Comparison of ENCODE assay signal across 22 cellular contexts in genomic region chr2:1631292-1632005, GRCh38.
A peak's percentile ranks its signal among the peaks of the same experiment; 100 is the strongest.
DNase-seq lines count a peak whose midpoint lies in the region; ATAC-seq, FAIRE-seq and TF ChIP-seq lines count a peak whose summit lies in the region.
"Had no signal": no experiment of that assay in that cellular context is flagged by ENCODE, and none has a peak within 500 bp of the region (broad histone marks: within the 10 kb centered on the region; RNA-seq: fewer than 3 reads in every experiment).

No MANE protein-coding gene starts in this region.

- H2AFZ ChIP-seq in astrocyte (ENCODE audit: low read depth, low read length) (no peak overlapping the region), osteoblast (ENCODE audit: low read length) (no peak overlapping the region)

- peaks cover 41% of the 10 kb centered on the region for H3K36me3 ChIP-seq in astrocyte (ENCODE audit: insufficient read depth, low read length)
- peaks cover 42% of the 10 kb centered on the region for H3K36me3 ChIP-seq in osteoblast (ENCODE audit: insufficient read depth, low read length)
- H3K36me3 ChIP-seq: BE2C had no signal

- no peaks in the 10 kb centered on the region for H3K27me3 Mint-ChIP-seq in astrocyte (ENCODE audit: low read depth, unreplicated experiment)

- H3K4me2 ChIP-seq in astrocyte (ENCODE audit: low read length), result peak overlapping the region; percentile 27
- no peak overlapping the region for H3K4me2 ChIP-seq in osteoblast (ENCODE audit: insufficient read depth, low read length)
- H3K4me2 ChIP-seq: KMS-11 had no signal

- H3K4me3 ChIP-seq in LNCaP clone FGC (ENCODE audit: low read depth, low read length) (peak overlapping the region; percentile 17; the same call in 1 of the 2 replicates), astrocyte (ENCODE audit: insufficient read depth, low read depth, low read length) (no peak overlapping the region), osteoblast (ENCODE audit: insufficient read depth, low read length) (no peak overlapping the region)
- H3K4me3 ChIP-seq: skin epidermis had no signal

- no peak overlapping the region for H3K27ac Mint-ChIP-seq in astrocyte (ENCODE audit: unreplicated experiment)
- H3K27ac Mint-ChIP-seq: activated T-helper 17 cell treated with anti-CD3 and anti-CD28 coated beads, Interleukin-2, amount 50 U/mL, for 72 hours had no signal

- ATAC-seq in GM21786 (IDR thresholded peaks at IDR 0.05; ENCODE audit: unreplicated experiment) (no peak), HG02623 (IDR thresholded peaks at IDR 0.05; ENCODE audit: unreplicated experiment) (no peak)
- ATAC-seq: activated T-helper 17 cell treated with anti-CD3 and anti-CD28 coated beads, Interleukin-2, amount 50 U/mL, for 72 hours had no signal

- peak overlapping the region; percentile 53 for H3K9ac ChIP-seq in astrocyte (ENCODE audit: low read length)
- H3K9ac ChIP-seq: KMS-11 had no signal

- H3K9me3 ChIP-seq in astrocyte (ENCODE audit: insufficient read depth, low read depth, low read length) (no peaks in the 10 kb centered on the region), osteoblast (ENCODE audit: low read depth, low read length) (no peaks in the 10 kb centered on the region)
- H3K9me3 ChIP-seq: BE2C had no signal

- H3K4me3 Mint-ChIP-seq in astrocyte (ENCODE audit: unreplicated experiment), result no peak overlapping the region
- H3K4me3 Mint-ChIP-seq: activated T-helper 17 cell treated with anti-CD3 and anti-CD28 coated beads, Interleukin-2, amount 50 U/mL, for 72 hours had no signal

- DNase-seq in DMS79 (lab: John Stamatoyannopoulos, UW) (peak; percentile 63), LNCaP clone FGC (ENCODE audit: low read depth) (peak; percentile 7), astrocyte (ENCODE audit: low read depth) (no peak), osteoblast (ENCODE audit: insufficient read length, low spot score, missing footprints) (peak; percentile 66), GM13977 (ENCODE audit: low spot score) (no peak)
- DNase-seq: activated CD8-positive, alpha-beta memory T cell treated with anti-CD3 and anti-CD28 coated beads for 24 hours; BE2C; caudate nucleus; effector memory CD4-positive, alpha-beta T cell; GOT3; islet precursor cell; midbrain; NCI-H1105 treated with DMSO at 0.1 percent for 48 hours; NCI-H2171; SIG-M5; stimulated activated CD4-positive, alpha-beta T cell treated with anti-CD3 and anti-CD28 coated beads, Interleukin-4, amount 100 ng/mL, for 4 hours; stimulated activated CD8-positive, alpha-beta memory T cell treated with anti-CD3 and anti-CD28 coated beads, Interleukin-4, amount 100 ng/mL, for 48 hours had no signal

- in situ Hi-C loops in GM13977 (cut with MboI; ENCODE audit: low pct_unique_long_range_greater_than_20kb, low sequenced_read_pairs, unreplicated experiment), result no loop called here

- no peak for FAIRE-seq in astrocyte (lab: Jason Lieb, UNC)

- TF ChIP-seq CTCF in LNCaP clone FGC (IDR thresholded peaks at IDR 0.05; ENCODE audit: control insufficient read depth, extremely low read depth, insufficient read depth), result no peak
- TF ChIP-seq CTCF in astrocyte (IDR thresholded peaks at IDR 0.05; ENCODE audit: insufficient read depth, low read depth, low read length), result no peak
- TF ChIP-seq CTCF in osteoblast (IDR thresholded peaks at IDR 0.05; ENCODE audit: extremely low read depth, low read depth, low read length), result no peak
- TF ChIP-seq CTCF in GM13977 (IDR thresholded peaks at IDR 0.05; ENCODE audit: extremely low read depth, insufficient read depth, missing control alignments), result no peak

- peaks cover 9% of the 10 kb centered on the region for H3K9me3 Mint-ChIP-seq in astrocyte (ENCODE audit: unreplicated experiment)
- H3K9me3 Mint-ChIP-seq: activated T-helper 17 cell treated with anti-CD3 and anti-CD28 coated beads, Interleukin-2, amount 50 U/mL, for 72 hours had no signal

- H3K79me2 ChIP-seq in astrocyte (ENCODE audit: insufficient read depth, low read length), result peaks cover 2% of the 10 kb centered on the region
- H3K79me2 ChIP-seq in osteoblast (ENCODE audit: insufficient read depth, low read length), result no peaks in the 10 kb centered on the region

- H3K27ac ChIP-seq in astrocyte (ENCODE audit: low read depth, low read length) (peak overlapping the region; percentile 80), osteoblast (ENCODE audit: low read depth, low read length) (no peak overlapping the region)
- H3K27ac ChIP-seq: KMS-11, skin epidermis had no signal

- H3K36me3 Mint-ChIP-seq in astrocyte (ENCODE audit: low read depth, unreplicated experiment), result peaks cover 46% of the 10 kb centered on the region

- H3K4me1 Mint-ChIP-seq in astrocyte (ENCODE audit: low read depth, unreplicated experiment), result peaks cover 9% of the 10 kb centered on the region
- H3K4me1 Mint-ChIP-seq: activated T-helper 17 cell treated with anti-CD3 and anti-CD28 coated beads, Interleukin-2, amount 50 U/mL, for 72 hours had no signal

- H4K20me1 ChIP-seq in astrocyte (ENCODE audit: insufficient read depth, low read length) (no peaks in the 10 kb centered on the region), osteoblast (ENCODE audit: insufficient read depth, low read length) (peaks cover 13% of the 10 kb centered on the region)

- H3K27me3 ChIP-seq in astrocyte (ENCODE audit: insufficient read depth, low read length), result no peaks in the 10 kb centered on the region
- no peaks in the 10 kb centered on the region for H3K27me3 ChIP-seq in osteoblast (ENCODE audit: insufficient read depth, low read length)
- H3K27me3 ChIP-seq: BE2C had no signal

- H3K4me1 ChIP-seq in astrocyte (ENCODE audit: insufficient read depth, low read length), result peaks cover 15% of the 10 kb centered on the region
- H3K4me1 ChIP-seq in osteoblast (ENCODE audit: insufficient read depth, low read length), result peaks cover 11% of the 10 kb centered on the region
- H3K4me1 ChIP-seq: BE2C had no signal

Comparison
In these comparisons a context has a peak if more than half of its experiments do, and no peak if none do; other contexts are left out.
1. DNase-seq: peak in DMS79 (single experiment), LNCaP clone FGC (single experiment) and osteoblast (single experiment); none in astrocyte (single experiment) and GM13977 (single experiment).